19 cellular contexts compared by ENCODE assay signal in the genomic region with DNA sequence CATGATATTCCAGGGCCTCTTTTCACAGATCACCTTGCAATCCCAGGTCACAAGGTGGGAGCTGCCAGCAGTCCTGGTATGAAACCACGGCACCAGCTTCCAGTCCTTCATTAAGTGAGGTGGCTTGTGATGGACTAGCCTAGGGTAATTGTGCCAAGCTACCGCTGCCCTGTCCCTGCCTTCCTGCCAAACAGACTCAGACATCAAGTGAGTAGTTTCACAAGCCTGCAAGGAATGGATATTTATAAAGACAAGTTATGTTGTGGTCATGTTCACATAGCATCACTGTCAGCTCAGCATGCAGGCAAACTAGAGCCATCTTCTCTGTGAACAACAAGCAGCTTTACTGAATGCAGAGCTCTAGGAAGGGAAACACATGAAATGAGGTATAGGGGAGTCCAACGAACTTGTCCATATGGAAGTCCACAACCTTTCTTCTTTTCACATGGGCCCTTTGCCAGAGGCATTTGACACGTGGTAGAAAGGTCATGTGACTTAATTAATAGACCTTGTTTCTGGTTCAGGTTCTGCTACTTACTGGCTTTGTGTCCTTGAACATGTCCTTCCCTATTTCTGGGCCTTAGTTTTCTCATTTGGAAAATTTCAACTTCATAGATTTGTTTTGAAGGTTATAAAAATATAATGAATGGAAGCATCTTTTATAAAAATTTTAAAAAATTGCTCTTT.
A peak's percentile ranks its signal among the peaks of the same experiment; 100 is the strongest.
DNase-seq lines count a peak whose midpoint lies in the region; ATAC-seq and TF ChIP-seq lines count a peak whose summit lies in the region.
"Had no signal": no experiment of that assay in that cellular context is flagged by ENCODE, and none has a peak within 500 bp of the region (broad histone marks: within the 10 kb centered on the region; RNA-seq: fewer than 3 reads in every experiment).

No MANE protein-coding gene starts in this region.

- H3K9me3 ChIP-seq in gastrocnemius medialis (no peaks in the 10 kb centered on the region), mucosa of descending colon (no peaks in the 10 kb centered on the region)
- H3K9me3 ChIP-seq: pancreas had no signal

- H3K27ac ChIP-seq in gastrocnemius medialis: no peak overlapping the region
- H3K27ac ChIP-seq: pancreas had no signal

- DNase-seq in GM04503 (ENCODE audit: low read depth): peak; percentile 79
- DNase-seq in astrocyte of the hippocampus (ENCODE audit: low read depth, low spot score): peak; percentile 80
- DNase-seq in glomerular visceral epithelial cell (ENCODE audit: extremely low spot score): peak; percentile 16
- peak in 1 of 2 donors; percentile 19 for DNase-seq in gastrocnemius medialis
- DNase-seq in mucosa of descending colon: no peak
- no peak for DNase-seq in WTC11 (ENCODE audit: low spot score)
- DNase-seq: activated CD4-positive, alpha-beta T cell treated with anti-CD3 and anti-CD28 coated beads, Interleukin-2, amount 50 U/mL, for 4 hours; anterior cingulate cortex; dermis blood vessel endothelial cell; DMS79; midbrain; NCI-H2029 treated with DMSO at 0.1 percent for 48 hours; pancreas; substantia nigra had no signal

- TF ChIP-seq CTCF in gastrocnemius medialis (IDR thresholded peaks at IDR 0.05 in 4 of 5, conservative IDR thresholded peaks at IDR 0.05 in 1 of 5) (no peak), mucosa of descending colon (IDR thresholded peaks at IDR 0.05) (no peak), WTC11 (IDR thresholded peaks at IDR 0.05) (no peak)

- H3K27ac Mint-ChIP-seq in WTC11: no peak overlapping the region
- H3K27ac Mint-ChIP-seq: T-helper 2 cell treated with Interferon-gamma antibody and Interleukin-4, amounts not matched to agents 5 μg/mL and 100 μg/mL, for 36 hours had no signal

- intact Hi-C loops in gastrocnemius medialis (cut with DNase I; ENCODE audit: low total_unique reads): no loop called here
- intact Hi-C loops in mucosa of descending colon (cut with DNase I, micrococcal nuclease): no loop called here

- no peaks in the 10 kb centered on the region for H3K27me3 Mint-ChIP-seq in WTC11 (ENCODE audit: low read depth)

- in situ Hi-C loops in gastrocnemius medialis (cut with MboI; ENCODE audit: low sequenced_read_pairs in 4 of 4): no loop called here

- H3K36me3 Mint-ChIP-seq in WTC11: peaks cover 4% of the 10 kb centered on the region

- H3K4me3 ChIP-seq in gastrocnemius medialis: no peak overlapping the region
- no peak overlapping the region for H3K4me3 ChIP-seq in mucosa of descending colon
- H3K4me3 ChIP-seq: esophagus muscularis mucosa, GM12878, pancreas had no signal

- H3K4me1 ChIP-seq in gastrocnemius medialis (no peaks in the 10 kb centered on the region), mucosa of descending colon (ENCODE audit: low read depth) (no peaks in the 10 kb centered on the region)

- peak; percentile 19 to 69 for ATAC-seq in gastrocnemius medialis
- no peak for ATAC-seq in mucosa of descending colon
- ATAC-seq in GM19452 (IDR thresholded peaks at IDR 0.05; ENCODE audit: unreplicated experiment): no peak
- no peak for ATAC-seq in GM19035 (IDR thresholded peaks at IDR 0.05; ENCODE audit: unreplicated experiment)
- ATAC-seq in WTC11: no peak
- ATAC-seq: GM12878 had no signal

- CTCF ChIA-PET in WTC11 (lab: Charles Lee): no interaction called here

- H3K4me3 Mint-ChIP-seq in WTC11: no peak overlapping the region
- H3K4me3 Mint-ChIP-seq: T-helper 2 cell treated with Interferon-gamma antibody and Interleukin-4, amounts not matched to agents 5 μg/mL and 100 μg/mL, for 36 hours had no signal

- H3K27me3 ChIP-seq in gastrocnemius medialis: no peaks in the 10 kb centered on the region
- H3K27me3 ChIP-seq: esophagus muscularis mucosa, pancreas had no signal

- POLR2A ChIA-PET in WTC11 (lab: Charles Lee): no interaction called here

- H3K36me3 ChIP-seq in gastrocnemius medialis: no peaks in the 10 kb centered on the region
- H3K36me3 ChIP-seq in mucosa of descending colon (ENCODE audit: low read depth): no peaks in the 10 kb centered on the region
- H3K36me3 ChIP-seq: esophagus muscularis mucosa, pancreas had no signal

- H3K4me1 Mint-ChIP-seq in WTC11: no peaks in the 10 kb centered on the region

- TF ChIP-seq POLR2A in gastrocnemius medialis (IDR thresholded peaks at IDR 0.05): no peak

- H3K9me3 Mint-ChIP-seq in WTC11: peaks cover 29% of the 10 kb centered on the region

TF ChIP-seq in WTC11, 78 proteins besides CTCF, POLR2A, EP300 and RAD21 (continues in another document):
- TF ChIP-seq, protein P1, sequence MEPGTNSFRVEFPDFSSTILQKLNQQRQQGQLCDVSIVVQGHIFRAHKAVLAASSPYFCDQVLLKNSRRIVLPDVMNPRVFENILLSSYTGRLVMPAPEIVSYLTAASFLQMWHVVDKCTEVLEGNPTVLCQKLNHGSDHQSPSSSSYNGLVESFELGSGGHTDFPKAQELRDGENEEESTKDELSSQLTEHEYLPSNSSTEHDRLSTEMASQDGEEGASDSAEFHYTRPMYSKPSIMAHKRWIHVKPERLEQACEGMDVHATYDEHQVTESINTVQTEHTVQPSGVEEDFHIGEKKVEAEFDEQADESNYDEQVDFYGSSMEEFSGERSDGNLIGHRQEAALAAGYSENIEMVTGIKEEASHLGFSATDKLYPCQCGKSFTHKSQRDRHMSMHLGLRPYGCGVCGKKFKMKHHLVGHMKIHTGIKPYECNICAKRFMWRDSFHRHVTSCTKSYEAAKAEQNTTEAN (CRISPR knock-in tag; IDR thresholded peaks at IDR 0.05): no peak
- TF ChIP-seq HMGA2 (CRISPR knock-in tag; IDR thresholded peaks at IDR 0.05) (no peak), NFE2L1 (CRISPR knock-in tag; IDR thresholded peaks at IDR 0.05) (no peak), FOXP4 (CRISPR knock-in tag; IDR thresholded peaks at IDR 0.05) (no peak), PRRX2 (CRISPR knock-in tag; IDR thresholded peaks at IDR 0.05) (no peak), TCF7 (CRISPR knock-in tag; IDR thresholded peaks at IDR 0.05; ENCODE audit: low read depth) (no peak), USF2 (CRISPR knock-in tag; IDR thresholded peaks at IDR 0.05) (no peak), ATF1 (CRISPR knock-in tag; IDR thresholded peaks at IDR 0.05) (no peak), IRF1 (CRISPR knock-in tag; IDR thresholded peaks at IDR 0.05) (no peak), ESRRA (CRISPR knock-in tag; IDR thresholded peaks at IDR 0.05; ENCODE audit: borderline replicate concordance) (no peak), CREM (CRISPR knock-in tag; IDR thresholded peaks at IDR 0.05) (no peak), ZNF121 (CRISPR knock-in tag; IDR thresholded peaks at IDR 0.05) (no peak), CBFB (CRISPR knock-in tag; IDR thresholded peaks at IDR 0.05; ENCODE audit: low read depth) (no peak), ATF3 (CRISPR knock-in tag; conservative IDR thresholded peaks at IDR 0.05) (no peak), RORB (CRISPR knock-in tag; IDR thresholded peaks at IDR 0.05) (no peak), ZNF671 (CRISPR knock-in tag; IDR thresholded peaks at IDR 0.05) (no peak), IRF2 (CRISPR knock-in tag; IDR thresholded peaks at IDR 0.05; ENCODE audit: borderline replicate concordance, low read depth) (no peak)
- TF ChIP-seq, protein P2, sequence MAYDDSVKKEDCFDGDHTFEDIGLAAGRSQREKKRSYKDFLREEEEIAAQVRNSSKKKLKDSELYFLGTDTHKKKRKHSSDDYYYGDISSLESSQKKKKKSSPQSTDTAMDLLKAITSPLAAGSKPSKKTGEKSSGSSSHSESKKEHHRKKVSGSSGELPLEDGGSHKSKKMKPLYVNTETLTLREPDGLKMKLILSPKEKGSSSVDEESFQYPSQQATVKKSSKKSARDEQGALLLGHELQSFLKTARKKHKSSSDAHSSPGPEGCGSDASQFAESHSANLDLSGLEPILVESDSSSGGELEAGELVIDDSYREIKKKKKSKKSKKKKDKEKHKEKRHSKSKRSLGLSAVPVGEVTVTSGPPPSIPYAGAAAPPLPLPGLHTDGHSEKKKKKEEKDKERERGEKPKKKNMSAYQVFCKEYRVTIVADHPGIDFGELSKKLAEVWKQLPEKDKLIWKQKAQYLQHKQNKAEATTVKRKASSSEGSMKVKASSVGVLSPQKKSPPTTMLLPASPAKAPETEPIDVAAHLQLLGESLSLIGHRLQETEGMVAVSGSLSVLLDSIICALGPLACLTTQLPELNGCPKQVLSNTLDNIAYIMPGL (CRISPR knock-in tag; IDR thresholded peaks at IDR 0.05): no peak

Comparison
In these comparisons a context has a peak if more than half of its experiments do, and no peak if none do; other contexts are left out.
1. DNase-seq: peak in GM04503 (single experiment), astrocyte of the hippocampus (single experiment) and glomerular visceral epithelial cell (single experiment); none in mucosa of descending colon (0 of 3) and WTC11 (single experiment).
2. ATAC-seq: peak in gastrocnemius medialis (2 of 2); none in mucosa of descending colon (single experiment), GM19452 (single experiment), GM19035 (single experiment) and WTC11 (single experiment).